In the genomic region with DNA sequence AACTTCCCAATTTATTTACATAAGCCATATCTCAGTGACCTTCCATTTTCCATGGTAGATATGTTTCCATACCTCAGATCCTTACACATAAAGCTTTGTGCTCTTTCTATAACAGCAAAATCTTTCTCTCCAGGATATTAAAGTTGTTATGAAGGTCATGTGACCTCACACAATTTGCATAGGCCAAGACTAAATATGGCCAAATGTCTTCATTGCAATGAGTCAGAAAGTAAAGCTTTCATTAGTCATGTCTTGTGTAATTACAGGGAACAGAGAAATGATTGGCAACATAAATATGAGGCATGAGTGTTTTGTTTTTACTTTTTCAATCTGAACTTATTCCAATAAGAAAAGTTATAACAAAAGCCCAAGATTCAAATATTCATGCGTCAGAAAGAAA, we compare ENCODE assay signal across 15 cellular contexts.
A peak's percentile ranks its signal among the peaks of the same experiment; 100 is the strongest.
DNase-seq lines count a peak whose midpoint lies in the region; ATAC-seq and TF ChIP-seq lines count a peak whose summit lies in the region.
"Had no signal": no experiment of that assay in that cellular context is flagged by ENCODE, and none has a peak within 500 bp of the region (broad histone marks: within the 10 kb centered on the region; RNA-seq: fewer than 3 reads in every experiment).

No MANE protein-coding gene starts in this region.

- no peak overlapping the region for H3K4me3 ChIP-seq in body of pancreas
- H3K4me3 ChIP-seq in skeletal muscle cell (ENCODE audit: low read depth, low read length): no peak overlapping the region
- H3K4me3 ChIP-seq: sigmoid colon had no signal

- TF ChIP-seq CTCF in body of pancreas (IDR thresholded peaks at IDR 0.05) (no peak), foreskin keratinocyte (conservative IDR thresholded peaks at IDR 0.05) (no peak)

- H3K27me3 ChIP-seq in body of pancreas (no peaks in the 10 kb centered on the region), foreskin keratinocyte (no peaks in the 10 kb centered on the region)

- peak; percentile 78 for ATAC-seq in body of pancreas
- peak; percentile 91 for ATAC-seq in foreskin keratinocyte
- ATAC-seq: naive thymus-derived CD8-positive, alpha-beta T cell; stimulated activated naive CD8-positive, alpha-beta T cell treated with anti-CD3 and anti-CD28 coated beads, Interleukin-15, amount 100 ng/mL, for 72 hours had no signal

- DNase-seq in M059J (ENCODE audit: low read depth) (peak; percentile 2), body of pancreas (no peak), foreskin keratinocyte (peak; percentile 7 to 69), skeletal muscle cell (ENCODE audit: low read depth) (peak; percentile 59), T-helper 9 cell (no peak), caudate nucleus (lab: John Stamatoyannopoulos, UW) (no peak), nucleus accumbens (lab: John Stamatoyannopoulos, UW) (no peak)
- DNase-seq: CD4-positive, alpha-beta memory T cell; dermis blood vessel endothelial cell; Karpas-422; naive thymus-derived CD8-positive, alpha-beta T cell; NCI-H2081; sigmoid colon; stimulated activated naive CD8-positive, alpha-beta T cell treated with anti-CD3 and anti-CD28 coated beads, Interleukin-15, amount 100 ng/mL, for 72 hours; WERI-Rb-1 had no signal

- TF ChIP-seq POLR2A in body of pancreas (IDR thresholded peaks at IDR 0.05): no peak

- no peaks in the 10 kb centered on the region for H3K9me3 ChIP-seq in body of pancreas
- H3K9me3 ChIP-seq: sigmoid colon had no signal

- 82 to 85% methylated on average over 1 of the region's 1 CpG for WGBS in body of pancreas, 2 donors

- intact Hi-C loops in body of pancreas (cut with DNase I): no loop called here

- no peaks in the 10 kb centered on the region for H3K36me3 ChIP-seq in body of pancreas (replicated peaks in 1 of 2; ENCODE audit: insufficient read depth in 1 of 2, low read depth in 2 of 2)
- H3K36me3 ChIP-seq: sigmoid colon, WERI-Rb-1 had no signal

- H3K4me1 ChIP-seq in body of pancreas: peaks cover 13% of the 10 kb centered on the region
- H3K4me1 ChIP-seq in foreskin keratinocyte: peaks cover 4% of the 10 kb centered on the region
- H3K4me1 ChIP-seq: sigmoid colon had no signal

- H3K27ac ChIP-seq in body of pancreas: peak overlapping the region in 2 of 4 donors; percentile 49 to 67
- no peak overlapping the region for H3K27ac ChIP-seq in foreskin keratinocyte
- H3K27ac ChIP-seq in caudate nucleus (ENCODE audit: low read depth, low read length): no peak overlapping the region
- H3K27ac ChIP-seq: WERI-Rb-1 had no signal

Comparison
In these comparisons a context has a peak if more than half of its experiments do, and no peak if none do; other contexts are left out.
1. DNase-seq: peak in M059J (single experiment), foreskin keratinocyte (2 of 2) and skeletal muscle cell (single experiment); none in body of pancreas (0 of 4), T-helper 9 cell (single experiment), caudate nucleus (0 of 61) and nucleus accumbens (0 of 56).